27 cellular contexts compared by ENCODE assay signal in the genomic region with DNA sequence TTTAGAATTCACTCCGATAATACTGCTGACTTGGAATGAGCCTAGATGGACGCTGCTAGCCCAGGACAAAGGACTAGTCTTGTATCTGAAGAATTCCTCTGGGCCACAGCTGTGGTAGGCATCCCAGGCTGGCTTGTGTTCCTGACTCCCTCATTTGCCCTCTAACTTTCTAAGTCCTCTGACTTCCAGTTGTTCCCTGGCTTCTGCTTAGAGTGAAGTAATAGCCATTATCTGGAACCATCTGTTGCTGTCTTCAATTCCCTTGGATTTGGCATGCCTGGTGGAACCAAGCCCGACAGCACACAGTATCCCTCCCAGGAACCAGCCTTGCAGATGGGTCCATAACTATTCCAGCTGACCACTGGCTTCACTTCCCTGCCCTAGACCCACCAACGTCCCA.
A peak's percentile ranks its signal among the peaks of the same experiment; 100 is the strongest.
DNase-seq lines count a peak whose midpoint lies in the region; ATAC-seq and TF ChIP-seq lines count a peak whose summit lies in the region.
"Had no signal": no experiment of that assay in that cellular context is flagged by ENCODE, and none has a peak within 500 bp of the region (broad histone marks: within the 10 kb centered on the region; RNA-seq: fewer than 3 reads in every experiment).

No MANE protein-coding gene starts in this region.

- no peak for TF ChIP-seq EP300 in neural cell (conservative IDR thresholded peaks at IDR 0.05; ENCODE audit: poor library complexity, severe bottlenecking)

- no peak overlapping the region for H2AFZ ChIP-seq in neural cell (ENCODE audit: low read depth, low read length)
- H2AFZ ChIP-seq: GM23338 had no signal

- H4K20me1 ChIP-seq in neural cell (ENCODE audit: insufficient read depth) = no peaks in the 10 kb centered on the region

- H3K27me3 ChIP-seq in neural cell (ENCODE audit: insufficient read depth, low read depth, low read length) = no peaks in the 10 kb centered on the region
- H3K27me3 ChIP-seq in tibial artery = no peaks in the 10 kb centered on the region
- H3K27me3 ChIP-seq: Peyer's patch had no signal

- no peak for TF ChIP-seq RAD21 in neural cell (conservative IDR thresholded peaks at IDR 0.05)

- H3K9me3 Mint-ChIP-seq in stimulated activated naive B cell treated with anti-CD40 and anti-IgM and Interleukin-4, amounts not matched to agents 10 μg/mL and 1 μg/mL and 100 μg/mL, for 72 hours = peaks cover 3 to 6% of the 10 kb centered on the region in 2 donors
- H3K9me3 Mint-ChIP-seq: activated naive CD4-positive, alpha-beta T cell treated with anti-CD3 and anti-CD28 coated beads, Interleukin-2, amount 50 U/mL, for 24 hours had no signal

- H3K4me3 Mint-ChIP-seq in stimulated activated naive B cell treated with anti-CD40 and anti-IgM and Interleukin-4, amounts not matched to agents 10 μg/mL and 1 μg/mL and 100 μg/mL, for 72 hours = no peak overlapping the region
- H3K4me3 Mint-ChIP-seq: activated CD4-positive, alpha-beta T cell treated with anti-CD3 and anti-CD28 coated beads, Interleukin-2, amount 10 ng/mL, durations not matched to agents 7 days and 5 days; activated naive CD4-positive, alpha-beta T cell treated with anti-CD3 and anti-CD28 coated beads, Interleukin-2, amount 50 U/mL, for 24 hours; activated T-helper 1 cell treated with anti-CD3 and anti-CD28 coated beads, Interleukin-12 subunit alpha, Interleukin-12 subunit beta, Interleukin-2, Interleukin-4 antibody, amounts not matched to agents 30 ng/mL and 10 ng/mL and 1 ng/mL, durations not matched to agents 14 hours and 24 hours and 36 hours; GM23338; mesothelial cell of epicardium; neural crest cell; type B pancreatic cell had no signal

- DNase-seq in left cardiac atrium (no peak), tibial artery (no peak), SKM-1 (lab: John Stamatoyannopoulos, UW; ENCODE audit: unreplicated experiment) (no peak), NCI-H446 (lab: John Stamatoyannopoulos, UW) (no peak)
- no peak for DNase-seq in stimulated activated naive B cell treated with anti-CD40 and anti-IgM and Interleukin-4, amounts not matched to agents 10 μg/mL and 1 μg/mL and 100 μg/mL, for 72 hours
- DNase-seq: activated CD4-positive, alpha-beta T cell treated with anti-CD3 and anti-CD28 coated beads, Interleukin-2, amount 10 ng/mL, durations not matched to agents 7 days and 5 days; effector CD8-positive, alpha-beta T cell; erythroblast; kidney glomerular epithelial cell; NCI-H1105; NCI-H2029; NK-92 treated with Interleukin-12 subunit alpha and Interleukin-12 subunit beta, amount 100 ng/mL, for 24 hours; Peyer's patch; SK-N-SH; small intestine; stimulated activated CD4-positive, alpha-beta T cell treated with anti-CD3 and anti-CD28 coated beads, Interleukin-2, amount 100 ng/mL, for 48 hours; stimulated activated naive CD8-positive, alpha-beta T cell treated with anti-CD3 and anti-CD28 coated beads, Interleukin-15, Interleukin-2, amounts not matched to agents 100 U/mL and 50 U/mL, for 24 hours; WERI-Rb-1 had no signal

- no peak overlapping the region for H3K4me2 ChIP-seq in neural cell (ENCODE audit: low read length)
- H3K4me2 ChIP-seq: GM23338, SK-N-SH had no signal

- no peak overlapping the region for H3K9ac ChIP-seq in neural cell (ENCODE audit: low read length)
- H3K9ac ChIP-seq: SK-N-SH had no signal

- H3K79me2 ChIP-seq in neural cell (replicated peaks; ENCODE audit: insufficient read depth, low read length) = no peaks in the 10 kb centered on the region

- TF ChIP-seq CTCF in neural cell (IDR thresholded peaks at IDR 0.05; ENCODE audit: poor library complexity, severe bottlenecking) = no peak
- TF ChIP-seq CTCF in tibial artery (IDR thresholded peaks at IDR 0.05) = no peak

- H3K9me3 ChIP-seq in neural cell (ENCODE audit: low read length) (no peaks in the 10 kb centered on the region), tibial artery (no peaks in the 10 kb centered on the region)
- H3K9me3 ChIP-seq: Peyer's patch, SK-N-SH had no signal

- H3F3A ChIP-seq in neural cell (ENCODE audit: insufficient read depth, low read length, poor library complexity, severe bottlenecking) = no peaks in the 10 kb centered on the region

- H3K36me3 ChIP-seq in neural cell (ENCODE audit: insufficient read depth, low read length) (peaks cover 3% of the 10 kb centered on the region), tibial artery (peaks cover 48 to 60% (median 49%) of the 10 kb centered on the region in 3 donors)
- H3K36me3 ChIP-seq: WERI-Rb-1 had no signal

- intact Hi-C loops in left cardiac atrium (cut with DNase I) (loop anchor here (10.0 kb wide), 1 partner anchor 496 kb away; no protein-coding TSS in a partner anchor), tibial artery (cut with DNase I; ENCODE audit: low total_unique reads) (loop anchor here (10.0 kb wide), 2 partner anchors 116 to 496 kb away; no protein-coding TSS in a partner anchor)

- no peaks in the 10 kb centered on the region for H3K9me2 ChIP-seq in neural cell (ENCODE audit: insufficient read depth, low read length)
- H3K9me2 ChIP-seq: SK-N-SH had no signal

- H3K27ac ChIP-seq in angular gyrus (ENCODE audit: low read depth, low read length) (peak overlapping the region; percentile 30), neural cell (ENCODE audit: low read length) (peak overlapping the region; percentile 38), tibial artery (peak overlapping the region; percentile 16 to 31)
- H3K27ac ChIP-seq: Peyer's patch, WERI-Rb-1 had no signal

- H3K27ac Mint-ChIP-seq in stimulated activated naive B cell treated with anti-CD40 and anti-IgM and Interleukin-4, amounts not matched to agents 10 μg/mL and 1 μg/mL and 100 μg/mL, for 72 hours = no peak overlapping the region
- H3K27ac Mint-ChIP-seq: activated CD4-positive, alpha-beta T cell treated with anti-CD3 and anti-CD28 coated beads, Interleukin-2, amount 10 ng/mL, durations not matched to agents 7 days and 5 days; activated naive CD4-positive, alpha-beta T cell treated with anti-CD3 and anti-CD28 coated beads, Interleukin-2, amount 50 U/mL, for 24 hours; activated T-helper 1 cell treated with anti-CD3 and anti-CD28 coated beads, Interleukin-12 subunit alpha, Interleukin-12 subunit beta, Interleukin-2, Interleukin-4 antibody, amounts not matched to agents 30 ng/mL and 10 ng/mL and 1 ng/mL, durations not matched to agents 14 hours and 24 hours and 36 hours; GM23338; mesothelial cell of epicardium; progenitor cell of endocrine pancreas; type B pancreatic cell had no signal

- H3K4me1 ChIP-seq in tibial artery = peaks cover 0 to 9% (median 2%) of the 10 kb centered on the region in 4 donors
- H3K4me1 ChIP-seq: Peyer's patch had no signal

- no peaks in the 10 kb centered on the region for H3K27me3 Mint-ChIP-seq in stimulated activated naive B cell treated with anti-CD40 and anti-IgM and Interleukin-4, amounts not matched to agents 10 μg/mL and 1 μg/mL and 100 μg/mL, for 72 hours
- H3K27me3 Mint-ChIP-seq: activated CD4-positive, alpha-beta T cell treated with anti-CD3 and anti-CD28 coated beads, Interleukin-2, amount 10 ng/mL, durations not matched to agents 7 days and 5 days; activated naive CD4-positive, alpha-beta T cell treated with anti-CD3 and anti-CD28 coated beads, Interleukin-2, amount 50 U/mL, for 24 hours; progenitor cell of endocrine pancreas; type B pancreatic cell had no signal

- H3K4me3 ChIP-seq in neural cell (ENCODE audit: low read length) (no peak overlapping the region), tibial artery (no peak overlapping the region)
- H3K4me3 ChIP-seq: GM23338, Peyer's patch had no signal

- peak; percentile 60 to 77 for ATAC-seq in left cardiac atrium
- ATAC-seq in stimulated activated naive B cell treated with anti-CD40 and anti-IgM and Interleukin-4, amounts not matched to agents 10 μg/mL and 1 μg/mL and 100 μg/mL, for 72 hours (replicated peaks) = no peak
- ATAC-seq: GM23338; stimulated activated naive CD8-positive, alpha-beta T cell treated with anti-CD3 and anti-CD28 coated beads, Interleukin-15, Interleukin-2, amounts not matched to agents 100 U/mL and 50 U/mL, for 24 hours had no signal

- no peaks in the 10 kb centered on the region for H3K4me1 Mint-ChIP-seq in stimulated activated naive B cell treated with anti-CD40 and anti-IgM and Interleukin-4, amounts not matched to agents 10 μg/mL and 1 μg/mL and 100 μg/mL, for 72 hours
- H3K4me1 Mint-ChIP-seq: activated CD4-positive, alpha-beta T cell treated with anti-CD3 and anti-CD28 coated beads, Interleukin-2, amount 10 ng/mL, durations not matched to agents 7 days and 5 days; activated naive CD4-positive, alpha-beta T cell treated with anti-CD3 and anti-CD28 coated beads, Interleukin-2, amount 50 U/mL, for 24 hours; GM23338; mesothelial cell of epicardium; neural crest cell had no signal

- H3K36me3 Mint-ChIP-seq in stimulated activated naive B cell treated with anti-CD40 and anti-IgM and Interleukin-4, amounts not matched to agents 10 μg/mL and 1 μg/mL and 100 μg/mL, for 72 hours = peaks cover 37 to 53% of the 10 kb centered on the region in 2 donors

TF ChIP-seq in neural cell, 6 proteins besides CTCF, POLR2A, EP300 and RAD21 (continues in another document):
- no peak for TF ChIP-seq POLR2AphosphoS5 (IDR thresholded peaks at IDR 0.05)
- TF ChIP-seq, protein P1, sequence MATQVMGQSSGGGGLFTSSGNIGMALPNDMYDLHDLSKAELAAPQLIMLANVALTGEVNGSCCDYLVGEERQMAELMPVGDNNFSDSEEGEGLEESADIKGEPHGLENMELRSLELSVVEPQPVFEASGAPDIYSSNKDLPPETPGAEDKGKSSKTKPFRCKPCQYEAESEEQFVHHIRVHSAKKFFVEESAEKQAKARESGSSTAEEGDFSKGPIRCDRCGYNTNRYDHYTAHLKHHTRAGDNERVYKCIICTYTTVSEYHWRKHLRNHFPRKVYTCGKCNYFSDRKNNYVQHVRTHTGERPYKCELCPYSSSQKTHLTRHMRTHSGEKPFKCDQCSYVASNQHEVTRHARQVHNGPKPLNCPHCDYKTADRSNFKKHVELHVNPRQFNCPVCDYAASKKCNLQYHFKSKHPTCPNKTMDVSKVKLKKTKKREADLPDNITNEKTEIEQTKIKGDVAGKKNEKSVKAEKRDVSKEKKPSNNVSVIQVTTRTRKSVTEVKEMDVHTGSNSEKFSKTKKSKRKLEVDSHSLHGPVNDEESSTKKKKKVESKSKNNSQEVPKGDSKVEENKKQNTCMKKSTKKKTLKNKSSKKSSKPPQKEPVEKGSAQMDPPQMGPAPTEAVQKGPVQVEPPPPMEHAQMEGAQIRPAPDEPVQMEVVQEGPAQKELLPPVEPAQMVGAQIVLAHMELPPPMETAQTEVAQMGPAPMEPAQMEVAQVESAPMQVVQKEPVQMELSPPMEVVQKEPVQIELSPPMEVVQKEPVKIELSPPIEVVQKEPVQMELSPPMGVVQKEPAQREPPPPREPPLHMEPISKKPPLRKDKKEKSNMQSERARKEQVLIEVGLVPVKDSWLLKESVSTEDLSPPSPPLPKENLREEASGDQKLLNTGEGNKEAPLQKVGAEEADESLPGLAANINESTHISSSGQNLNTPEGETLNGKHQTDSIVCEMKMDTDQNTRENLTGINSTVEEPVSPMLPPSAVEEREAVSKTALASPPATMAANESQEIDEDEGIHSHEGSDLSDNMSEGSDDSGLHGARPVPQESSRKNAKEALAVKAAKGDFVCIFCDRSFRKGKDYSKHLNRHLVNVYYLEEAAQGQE (IDR thresholded peaks at IDR 0.05; ENCODE audit: borderline replicate concordance) = no peak
- TF ChIP-seq MXI1 (conservative IDR thresholded peaks at IDR 0.05; ENCODE audit: poor library complexity, severe bottlenecking) = no peak
- TF ChIP-seq EZH2 (IDR thresholded peaks at IDR 0.05; ENCODE audit: borderline replicate concordance, insufficient read depth, low read length, poor library complexity, severe bottlenecking) = no peak

Comparison
In these comparisons a context has a peak if more than half of its experiments do, and no peak if none do; other contexts are left out.
1. ATAC-seq: peak in left cardiac atrium (2 of 2); none in stimulated activated naive B cell treated with anti-CD40 and anti-IgM and Interleukin-4, amounts not matched to agents 10 μg/mL and 1 μg/mL and 100 μg/mL, for 72 hours (0 of 2).
2. Peak in every context shown above with its lines, with median percentiles within 50 percentile points of each other: H3K27ac ChIP-seq.